ENCODE assay signal across 8 cellular contexts in genomic region chr22:41092023-41092817, GRCh38. TPM values are rescaled to one million over a fixed set of nuclear protein-coding genes. Genes with fewer than 3 reads are reported as not detected.
DNase-seq lines count a peak whose midpoint lies in the region; ATAC-seq and TF ChIP-seq lines count a peak whose summit lies in the region.

Gene EP300 (plus strand): TSS chr22:41092592. CDS start chr22:41093005, 413 bp downstream.

- TF ChIP-seq CTCF in AG04450 (IDR thresholded peaks at IDR 0.05; ENCODE audit: low read depth, low read length): peak; percentile 26; the same call in 1 of the 2 replicates
- peak; percentile 23 for TF ChIP-seq CTCF in activated CD8-positive, alpha-beta T cell treated with anti-CD3 and anti-CD28 coated beads for 36 hours (IDR thresholded peaks at IDR 0.05)
- TF ChIP-seq CTCF in lung (IDR thresholded peaks at IDR 0.05; ENCODE audit: control extremely low read depth, extremely low read depth): no peak

- no peaks in the 10 kb centered on the region; the same call in 1 of the 2 replicates for H3K9me3 ChIP-seq in AG04450 (ENCODE audit: control insufficient read depth, insufficient read depth, low read length)
- no peaks in the 10 kb centered on the region for H3K9me3 ChIP-seq in lung (ENCODE audit: control insufficient read depth in 2 of 2, insufficient read depth in 1 of 2, low read length in 1 of 2)

- peaks cover 28% of the 10 kb centered on the region for H3K4me1 Mint-ChIP-seq in activated CD8-positive, alpha-beta T cell treated with anti-CD3 and anti-CD28 coated beads for 36 hours (ENCODE audit: low read depth)

- peak within 1 kb of the TSS; percentile 85 for H3K4me3 ChIP-seq in AG04450 (ENCODE audit: low read depth, low read length)
- H3K4me3 ChIP-seq in lung: peak within 1 kb of the TSS; percentile 99

- no peaks in the 10 kb centered on the region for H3K9me3 Mint-ChIP-seq in activated CD8-positive, alpha-beta T cell treated with anti-CD3 and anti-CD28 coated beads for 36 hours

- DNase-seq in AG04450 (ENCODE audit: low read depth, low spot score) (no peak), NCI-H69 (lab: John Stamatoyannopoulos, UW) (peak; percentile 94), ecto neural progenitor cell (ENCODE audit: low spot score) (peak; percentile 81), lung (ENCODE audit: low spot score) (peak; percentile 87)
- DNase-seq in activated CD8-positive, alpha-beta T cell treated with anti-CD3 and anti-CD28 coated beads for 36 hours: peak; percentile 89
- peak; percentile 63 to 77 (median 76) for DNase-seq in stimulated activated CD4-positive, alpha-beta T cell treated with anti-CD3 and anti-CD28 coated beads, TNF-alpha, amount 100 ng/mL, for 4 hours (ENCODE audit: low read depth in 3 of 3)

- H3K4me1 ChIP-seq in lung (ENCODE audit: control insufficient read depth in 2 of 2, insufficient read depth in 2 of 2, low read length in 2 of 2): peaks cover 3 to 6% of the 10 kb centered on the region in 2 donors

- POLR2A ChIA-PET in AG04450 (lab: Yijun Ruan, JAX): interaction anchor here (0.7 to 3.9 kb wide), 4 partner anchors 39 to 141 kb away, joined by 3 to 32 read pairs (median 6); partner anchors contain the start of gene RBX1
- POLR2A ChIA-PET in activated CD8-positive, alpha-beta T cell treated with anti-CD3 and anti-CD28 coated beads for 36 hours (lab: Charles Lee): interaction anchor here (0.8 to 4.7 kb wide), 8 partner anchors 14 to 194 kb away, joined by 3 to 28 read pairs (median 4); partner anchors contain the start of genes RANGAP1 and RBX1

- H3K36me3 ChIP-seq in lung (ENCODE audit: control insufficient read depth in 2 of 2, insufficient read depth in 2 of 2, low read length in 2 of 2): peaks cover 0 to 1% of the 10 kb centered on the region in 2 donors

- peak within 1 kb of the TSS; percentile 100 for H3K27ac Mint-ChIP-seq in activated CD8-positive, alpha-beta T cell treated with anti-CD3 and anti-CD28 coated beads for 36 hours

- 0 to 1% methylated on average over 62 to 107 of the region's 112 CpGs for WGBS in lung, 2 donors

- peak within 1 kb of the TSS; percentile 98 for H3K4me3 Mint-ChIP-seq in activated CD8-positive, alpha-beta T cell treated with anti-CD3 and anti-CD28 coated beads for 36 hours

- H3K36me3 Mint-ChIP-seq in activated CD8-positive, alpha-beta T cell treated with anti-CD3 and anti-CD28 coated beads for 36 hours (ENCODE audit: low read depth): peaks cover 32% of the 10 kb centered on the region

- H3K27me3 ChIP-seq in AG04450 (ENCODE audit: control insufficient read depth, insufficient read depth, low read length): no peaks in the 10 kb centered on the region
- H3K27me3 ChIP-seq in lung (ENCODE audit: control insufficient read depth, insufficient read depth): no peaks in the 10 kb centered on the region

- intact Hi-C loops in activated CD8-positive, alpha-beta T cell treated with anti-CD3 and anti-CD28 coated beads for 36 hours (cut with micrococcal nuclease): loop anchor here (2.0 kb wide), 1 partner anchor 69 kb away; no protein-coding TSS in a partner anchor

- peak; percentile 41 for ATAC-seq in GM18517 (IDR thresholded peaks at IDR 0.05; ENCODE audit: unreplicated experiment)
- peak; percentile 33 for ATAC-seq in HG03039 (IDR thresholded peaks at IDR 0.05; ENCODE audit: unreplicated experiment)
- ATAC-seq in activated CD8-positive, alpha-beta T cell treated with anti-CD3 and anti-CD28 coated beads for 36 hours: peak; percentile 37
- peak; percentile 42 for ATAC-seq in lung (ENCODE audit: insufficient read depth, low FRiP score)

- CTCF ChIA-PET in AG04450 (lab: Charles Lee): interaction anchor here (3.3 kb wide), 1 partner anchor 170 kb away, joined by 25 read pairs; no protein-coding TSS in a partner anchor
- CTCF ChIA-PET in activated CD8-positive, alpha-beta T cell treated with anti-CD3 and anti-CD28 coated beads for 36 hours (lab: Charles Lee): interaction anchor here (1.1 to 2.6 kb wide), 3 partner anchors 14 to 145 kb away, joined by 4 to 8 read pairs (median 4); partner anchors contain the start of gene RBX1

- peak within 1 kb of the TSS; percentile 99 for H3K27ac ChIP-seq in AG04450 (ENCODE audit: low read depth, low read length)
- peak within 1 kb of the TSS; percentile 96 to 100 for H3K27ac ChIP-seq in lung (ENCODE audit: low read depth in 1 of 2, low read length in 1 of 2)

- H3K27me3 Mint-ChIP-seq in activated CD8-positive, alpha-beta T cell treated with anti-CD3 and anti-CD28 coated beads for 36 hours: no peaks in the 10 kb centered on the region

RNA-seq across cellular contexts. Expression of gene EP300, which starts in this region (rescaled TPM):
- 19.6 and 28.4 TPM in 2 replicates for polyA plus RNA-seq in AG04450 (2011; rRNA removed)
- 57.8 and 74.4 TPM in 2 replicates for polyA minus RNA-seq in AG04450 (2011; rRNA and poly(A)+ RNA removed)
- 10 to 100 TPM; 39.6 to 39.7 TPM for total RNA-seq in activated CD8-positive, alpha-beta T cell treated with anti-CD3 and anti-CD28 coated beads for 36 hours
- 100 to 1,000 TPM in 1 of 2 donors, 10 to 100 TPM in 1; 67.1 to 177 TPM for total RNA-seq in lung
- 10 to 100 TPM; 14.9 to 21.7 TPM for polyA plus RNA-seq in lung
